Comparison of ENCODE assay signal across 8 cellular contexts in genomic region chr7:98133621-98134266, GRCh38. TPM values are rescaled to one million over a fixed set of nuclear protein-coding genes. Genes with fewer than 3 reads are reported as not detected.
A peak's percentile ranks its signal among the peaks of the same experiment; 100 is the strongest.
DNase-seq lines count a peak whose midpoint lies in the region; ATAC-seq, FAIRE-seq and TF ChIP-seq lines count a peak whose summit lies in the region.

No MANE protein-coding gene starts in this region.

- H3K4me3 ChIP-seq in Panc1 (ENCODE audit: low read depth in 2 of 2, low read length in 2 of 2) (no peak overlapping the region), kidney (ENCODE audit: low read length in 2 of 2) (no peak overlapping the region), ascending aorta (no peak overlapping the region)

- no peak overlapping the region for H3K9ac ChIP-seq in kidney (ENCODE audit: low read length in 2 of 2)

- H3K36me3 ChIP-seq in Panc1 (ENCODE audit: control insufficient read depth, insufficient read depth, low read length): no peaks in the 10 kb centered on the region
- H3K36me3 ChIP-seq in kidney (ENCODE audit: control insufficient read depth in 1 of 2, insufficient read depth in 2 of 2, low read length in 2 of 2): peaks cover 3 to 10% of the 10 kb centered on the region in 2 donors
- H3K36me3 ChIP-seq in ascending aorta: peaks cover 2 to 3% of the 10 kb centered on the region in 2 donors

- H3K27ac ChIP-seq in Panc1 (ENCODE audit: low read length) (peak overlapping the region; percentile 49), kidney (ENCODE audit: low read depth in 2 of 2, low read length in 2 of 2) (peak overlapping the region; percentile 12 to 82), ascending aorta (no peak overlapping the region)

- no TSS peak for BruUV-seq in Panc1 (replicated peaks; lab: Mats Ljungman, UMichigan)

- H3K4me1 ChIP-seq in Panc1 (ENCODE audit: control insufficient read depth, insufficient read depth, low read length) (peaks cover 42% of the 10 kb centered on the region), kidney (ENCODE audit: control insufficient read depth in 1 of 2, insufficient read depth in 1 of 2, low read depth in 1 of 2, low read length in 2 of 2) (peaks cover 2 to 32% of the 10 kb centered on the region in 2 donors), ascending aorta (no peaks in the 10 kb centered on the region)

- TF ChIP-seq CTCF in Panc1 (IDR thresholded peaks at IDR 0.05) (no peak), kidney (IDR thresholded peaks at IDR 0.05; ENCODE audit: borderline replicate concordance, extremely low read depth, insufficient read depth) (no peak), ascending aorta (IDR thresholded peaks at IDR 0.05) (no peak)

- intact Hi-C loops in Panc1 (cut with micrococcal nuclease; ENCODE audit: unreplicated experiment): no loop called here
- intact Hi-C loops in kidney (cut with DNase I): no loop called here
- intact Hi-C loops in ascending aorta (cut with DNase I): no loop called here

- FAIRE-seq in kidney (lab: Jason Lieb, UNC): no peak

- no peaks in the 10 kb centered on the region for H3K9me3 ChIP-seq in Panc1 (ENCODE audit: control insufficient read depth, insufficient read depth, low read depth, low read length)
- no peaks in the 10 kb centered on the region for H3K9me3 ChIP-seq in kidney (ENCODE audit: control insufficient read depth in 1 of 2, low read length in 2 of 2)
- H3K9me3 ChIP-seq in ascending aorta: no peaks in the 10 kb centered on the region

- DNase-seq in Daoy (ENCODE audit: low read depth) (peak; percentile 55), Panc1 (ENCODE audit: low read depth, low spot score) (no peak), kidney (no peak), ascending aorta (ENCODE audit: low spot score in 2 of 2) (no peak), NCI-H2171 (lab: John Stamatoyannopoulos, UW) (no peak), cortex of kidney (lab: John Stamatoyannopoulos, UW) (no peak)
- DNase-seq in activated naive CD4-positive, alpha-beta T cell treated with Interleukin-2 at 50 U/mL for 16 hours: no peak

- ATAC-seq in HG02571 (IDR thresholded peaks at IDR 0.05; ENCODE audit: unreplicated experiment) (peak; percentile 3), Panc1 (peak; percentile 86)

- POLR2A ChIA-PET in Panc1 (lab: Charles Lee): interaction anchor here (0.6 kb wide), 1 partner anchor 1047 kb away, joined by 6 read pairs; no protein-coding TSS in a partner anchor

- H3K27me3 ChIP-seq in Panc1 (ENCODE audit: control insufficient read depth, insufficient read depth, low read length): no peaks in the 10 kb centered on the region
- H3K27me3 ChIP-seq in ascending aorta: no peaks in the 10 kb centered on the region

- CTCF ChIA-PET in Panc1 (lab: Charles Lee): interaction anchor here (0.6 to 1.7 kb wide), 4 partner anchors 12 to 51 kb away, joined by 3 to 4 read pairs (median 3); no protein-coding TSS in a partner anchor

- in situ Hi-C loops in Panc1 (cut with HindIII; ENCODE audit: low pct_unique_long_range_greater_than_20kb, low sequenced_read_pairs): no loop called here

RNA-seq across cellular contexts. Expression of gene LMTK2, which starts 27.1 kb away (rescaled TPM):
- total RNA-seq in Daoy (2014; rRNA removed; shearing (Covaris generic)): 4.4 and 6.2 TPM in 2 replicates
- total RNA-seq in Panc1 (2021; ENCODE audit: unreplicated experiment) (25.4 TPM), kidney (24.8 TPM), ascending aorta (11.8 TPM)
- polyA plus RNA-seq in Panc1 (2012; ENCODE audit: insufficient read length): 11.2 TPM
- 3.3 TPM for polyA plus RNA-seq in kidney (ENCODE audit: insufficient read depth, low read depth, low replicate concordance)

Comparison
In these comparisons a context has a peak if more than half of its experiments do, and no peak if none do; other contexts are left out.
1. H3K27ac ChIP-seq: peak in Panc1 (single experiment) and kidney (2 of 2); none in ascending aorta (0 of 2).